16 cellular contexts compared by ENCODE assay signal in the genomic region with DNA sequence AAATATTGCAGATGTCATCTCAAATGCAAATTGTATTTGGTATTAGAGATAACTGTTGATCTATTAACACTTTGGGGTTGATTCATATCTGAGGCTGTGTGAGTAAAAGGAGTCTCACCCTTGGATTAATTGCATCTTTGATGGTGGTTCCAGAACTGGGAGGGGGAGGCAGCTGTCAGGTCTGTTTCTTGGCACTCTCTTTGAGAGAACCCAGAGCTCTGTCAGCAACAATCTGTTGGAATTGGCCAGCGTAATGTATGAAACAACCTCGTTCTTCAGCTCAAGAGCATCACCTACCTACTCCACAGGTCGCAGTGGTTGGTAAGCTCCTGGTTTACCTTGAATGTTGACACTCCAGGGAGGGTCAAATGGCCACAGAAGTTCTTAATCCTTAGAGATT.
DNase-seq lines count a peak whose midpoint lies in the region.
"Had no signal": no experiment of that assay in that cellular context is flagged by ENCODE, and none has a peak within 500 bp of the region (broad histone marks: within the 10 kb centered on the region; RNA-seq: fewer than 3 reads in every experiment).

No MANE protein-coding gene starts in this region.

- DNase-seq in DMS79 treated with DMSO at 0.1 percent for 48 hours (lab: John Stamatoyannopoulos, UW) (peak; percentile 16), DMS79 (lab: John Stamatoyannopoulos, UW) (no peak), NCI-H446 treated with DMSO at 0.1 percent for 48 hours (lab: John Stamatoyannopoulos, UW) (peak; percentile 29), cerebellar cortex (ENCODE audit: low spot score) (peak; percentile 91), NCI-H2196 (lab: John Stamatoyannopoulos, UW; ENCODE audit: unreplicated experiment) (no peak), NCI-H2227 treated with DMSO at 0.1 percent for 48 hours (lab: John Stamatoyannopoulos, UW) (no peak)
- DNase-seq in NK-92 treated with Interleukin-12 subunit alpha and Interleukin-12 subunit beta, amount 100 ng/mL, for 24 hours (lab: John Stamatoyannopoulos, UW), result no peak
- DNase-seq: 8988T, ACHN, IMR-90, KG1, MG63, NCI-H1105 treated with DMSO at 0.1 percent for 48 hours, NCI-H2029 treated with DMSO at 0.1 percent for 48 hours, SHP77, T-helper 17 cell had no signal

Comparison
In these comparisons a context has a peak if more than half of its experiments do, and no peak if none do; other contexts are left out.
1. DNase-seq: peak in DMS79 treated with DMSO at 0.1 percent for 48 hours (single experiment), NCI-H446 treated with DMSO at 0.1 percent for 48 hours (single experiment) and cerebellar cortex (single experiment); none in DMS79 (single experiment), NCI-H2196 (single experiment), NCI-H2227 treated with DMSO at 0.1 percent for 48 hours (single experiment) and NK-92 treated with Interleukin-12 subunit alpha and Interleukin-12 subunit beta, amount 100 ng/mL, for 24 hours (single experiment).